Comparison of ENCODE assay signal across 8 cellular contexts in the genomic region with DNA sequence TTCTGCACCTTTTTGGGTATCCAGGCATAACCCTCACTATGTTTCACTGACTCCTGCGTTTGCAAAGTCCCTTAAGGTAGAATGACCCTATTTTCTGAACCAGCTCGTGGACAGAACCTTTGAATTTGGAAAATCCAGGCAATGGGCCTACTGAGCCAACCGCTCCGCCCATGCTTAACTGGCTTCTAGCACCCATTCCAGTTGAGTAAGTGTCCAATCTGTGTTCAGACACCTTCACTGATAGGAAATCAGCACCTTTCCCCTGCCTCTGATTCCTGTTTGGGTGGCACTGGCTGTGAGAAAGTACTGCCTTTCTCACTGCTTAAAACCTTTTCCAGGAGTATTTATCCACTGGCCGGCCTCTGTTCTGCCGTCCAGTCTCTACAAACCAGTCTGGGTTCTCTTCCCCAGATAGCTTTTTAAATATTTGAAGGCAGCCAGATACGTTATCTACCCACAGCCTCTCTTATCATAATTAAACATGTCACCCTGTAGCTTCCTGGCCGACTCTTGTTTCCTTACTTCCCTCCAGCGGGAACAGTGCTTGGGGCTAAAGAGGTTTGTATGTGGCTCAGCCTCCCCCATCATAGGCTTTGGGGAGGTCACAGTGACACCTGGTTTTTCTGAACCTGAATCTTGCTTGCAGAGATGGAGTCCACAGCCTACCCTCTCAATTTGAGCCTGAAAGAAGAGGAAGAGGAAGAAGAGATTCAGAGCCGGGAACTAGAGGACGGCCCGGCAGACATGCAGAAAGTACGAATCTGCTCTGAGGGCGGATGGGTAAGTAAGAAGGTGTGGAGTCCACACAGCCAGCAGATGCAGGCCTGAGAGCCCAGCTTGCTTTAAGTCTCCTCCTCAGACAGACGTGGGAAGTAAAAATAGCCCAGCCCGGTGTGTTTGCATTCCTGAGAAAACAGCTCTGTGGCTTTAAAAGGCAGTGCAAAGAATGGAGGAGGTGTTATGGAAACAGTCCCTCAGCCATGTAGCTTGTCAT. TPM values are rescaled to one million over a fixed set of nuclear protein-coding genes. Genes with fewer than 3 reads are reported as not detected.
A peak's percentile ranks its signal among the peaks of the same experiment; 100 is the strongest.
DNase-seq lines count a peak whose midpoint lies in the region; ATAC-seq and TF ChIP-seq lines count a peak whose summit lies in the region.

No MANE protein-coding gene starts in this region.

- peak overlapping the region; percentile 88 for H3K27ac ChIP-seq in HCT116 (ENCODE audit: low read depth, low read length)
- H3K27ac ChIP-seq in osteoblast (ENCODE audit: low read depth, low read length), result peak overlapping the region; percentile 26

- H2AFZ ChIP-seq in HCT116 (ENCODE audit: low read depth, low read length, poor library complexity, severe bottlenecking), result no peak overlapping the region
- H2AFZ ChIP-seq in osteoblast (ENCODE audit: low read length), result peak overlapping the region; percentile 75

- TF ChIP-seq POLR2A in HCT116 (IDR thresholded peaks at IDR 0.05; ENCODE audit: borderline replicate concordance, extremely low read depth, insufficient read depth, insufficient read length), result no peak

- TSS peak; percentile 57 for BruUV-seq in HCT116 (replicated peaks; lab: Mats Ljungman, UMichigan)

- intact Hi-C loops in HCT116 (cut with micrococcal nuclease), result no loop called here

- no peaks in the 10 kb centered on the region for H3K9me3 ChIP-seq in HCT116 (ENCODE audit: control insufficient read depth in 1 of 2, insufficient read depth in 1 of 2, low read depth in 1 of 2, low read length in 2 of 2)
- no peaks in the 10 kb centered on the region for H3K9me3 ChIP-seq in osteoblast (ENCODE audit: low read depth, low read length)

- TF ChIP-seq CTCF in HCT116 (IDR thresholded peaks at IDR 0.05 in 2 of 3, conservative IDR thresholded peaks at IDR 0.05 in 1 of 3; ENCODE audit: borderline replicate concordance in 1 of 3, insufficient read depth in 1 of 3, low read depth in 2 of 3, low read length in 2 of 3) (no peak), fibroblast of pulmonary artery (IDR thresholded peaks at IDR 0.05; ENCODE audit: low read length, missing control alignments) (no peak), osteoblast (IDR thresholded peaks at IDR 0.05; ENCODE audit: extremely low read depth, low read depth, low read length) (peak; percentile 3)

- RAD21 ChIA-PET in HCT116 (lab: Charles Lee; ENCODE audit: low non-redundant PET in 1 of 2, low total read pairs in 2 of 2, uncharacterized antibody in 2 of 2, unreplicated experiment in 2 of 2), result no interaction called here

- peak overlapping the region; percentile 71 for H3K9ac ChIP-seq in HCT116 (ENCODE audit: low read length)

- DNase-seq in HCT116 (ENCODE audit: low read depth, low spot score) (no peak), UCSD-AML1 (lab: John Stamatoyannopoulos, UW; ENCODE audit: unreplicated experiment) (peak; percentile 31), fibroblast of pulmonary artery (ENCODE audit: low read depth) (peak; percentile 35), osteoblast (ENCODE audit: insufficient read length, low spot score, missing footprints) (peak; percentile 62), AG08395 (ENCODE audit: low spot score) (no peak), NCI-H1930 (lab: John Stamatoyannopoulos, UW) (no peak)

- POLR2A ChIA-PET in HCT116 (lab: Charles Lee), result no interaction called here

- ATAC-seq in HCT116 (no peak), HG02610 (IDR thresholded peaks at IDR 0.05; ENCODE audit: unreplicated experiment) (no peak), GM18873 (IDR thresholded peaks at IDR 0.05; ENCODE audit: low FRiP score, unreplicated experiment) (no peak)

- H3K36me3 ChIP-seq in HCT116 (ENCODE audit: control insufficient read depth in 1 of 2, insufficient read depth in 2 of 2, low read length in 2 of 2) (peaks cover 34 to 48% of the 10 kb centered on the region in 2 experiments), osteoblast (ENCODE audit: insufficient read depth, low read length) (peaks cover 35% of the 10 kb centered on the region)

- TF ChIP-seq RAD21 in HCT116 (IDR thresholded peaks at IDR 0.05; ENCODE audit: low read depth), result no peak

- H3K4me3 ChIP-seq in HCT116 (replicated peaks in 1 of 2; ENCODE audit: low read depth in 1 of 2, low read length in 2 of 2) (peak overlapping the region; percentile 72 to 76), fibroblast of pulmonary artery (replicated peaks; ENCODE audit: low read depth, low read length) (peak overlapping the region; percentile 64), osteoblast (ENCODE audit: insufficient read depth, low read length) (peak overlapping the region; percentile 77)

- no peaks in the 10 kb centered on the region for H3K9me2 ChIP-seq in HCT116 (ENCODE audit: insufficient read depth)

- H3K4me2 ChIP-seq in HCT116 (ENCODE audit: low read length) (peak overlapping the region; percentile 73), osteoblast (ENCODE audit: insufficient read depth, low read length) (peak overlapping the region; percentile 79)

- CTCF ChIA-PET in HCT116 (lab: Charles Lee), result no interaction called here

- H3K4me1 ChIP-seq in HCT116 (ENCODE audit: control insufficient read depth in 1 of 2, insufficient read depth in 2 of 2, low read length in 2 of 2), result peaks cover 6 to 37% of the 10 kb centered on the region in 2 experiments; a peak in 3 of 4 replicates
- peaks cover 41% of the 10 kb centered on the region for H3K4me1 ChIP-seq in osteoblast (ENCODE audit: insufficient read depth, low read length)

- H3K79me2 ChIP-seq in HCT116 (ENCODE audit: insufficient read depth, low read length), result peaks cover 56% of the 10 kb centered on the region
- peaks cover 35% of the 10 kb centered on the region for H3K79me2 ChIP-seq in osteoblast (ENCODE audit: insufficient read depth, low read length)

- H3K27me3 ChIP-seq in HCT116 (ENCODE audit: insufficient read depth, low read length) (no peaks in the 10 kb centered on the region), osteoblast (ENCODE audit: insufficient read depth, low read length) (no peaks in the 10 kb centered on the region)

- H4K20me1 ChIP-seq in HCT116 (ENCODE audit: insufficient read depth) (no peaks in the 10 kb centered on the region), osteoblast (ENCODE audit: insufficient read depth, low read length) (peaks cover 22% of the 10 kb centered on the region)

TF ChIP-seq in HCT116, 20 proteins besides CTCF, POLR2A, EP300 and RAD21:
- TF ChIP-seq, protein P1, sequence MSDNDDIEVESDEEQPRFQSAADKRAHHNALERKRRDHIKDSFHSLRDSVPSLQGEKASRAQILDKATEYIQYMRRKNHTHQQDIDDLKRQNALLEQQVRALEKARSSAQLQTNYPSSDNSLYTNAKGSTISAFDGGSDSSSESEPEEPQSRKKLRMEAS (IDR thresholded peaks at IDR 0.05), result no peak
- no peak for TF ChIP-seq EZH2phosphoT487 (IDR thresholded peaks at IDR 0.05; ENCODE audit: borderline replicate concordance)
- TF ChIP-seq, protein P2, sequence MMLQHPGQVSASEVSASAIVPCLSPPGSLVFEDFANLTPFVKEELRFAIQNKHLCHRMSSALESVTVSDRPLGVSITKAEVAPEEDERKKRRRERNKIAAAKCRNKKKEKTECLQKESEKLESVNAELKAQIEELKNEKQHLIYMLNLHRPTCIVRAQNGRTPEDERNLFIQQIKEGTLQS (IDR thresholded peaks at IDR 0.05), result no peak

RNA-seq across cellular contexts. Expression of gene POGK, which starts 1.3 kb away (rescaled TPM):
- total RNA-seq in HCT116 (2021; ENCODE audit: unreplicated experiment), result 35.6 TPM
- 9.8 and 13.3 TPM in 2 replicates for polyA plus RNA-seq in HCT116 (2012)
- total RNA-seq in osteoblast, result 30.0 and 30.1 TPM in 2 replicates

RNA-seq across cellular contexts. Expression of gene TADA1, which starts 35.5 kb away (rescaled TPM):
- 16.0 TPM for total RNA-seq in HCT116 (2021; ENCODE audit: unreplicated experiment)
- polyA plus RNA-seq in HCT116 (2012), result 7.9 and 10.1 TPM in 2 replicates
- total RNA-seq in osteoblast, result 10.6 and 11.6 TPM in 2 replicates

Comparison
In these comparisons a context has a peak if more than half of its experiments do, and no peak if none do; other contexts are left out.
1. DNase-seq: peak in UCSD-AML1 (single experiment), fibroblast of pulmonary artery (single experiment) and osteoblast (single experiment); none in HCT116 (single experiment), AG08395 (single experiment) and NCI-H1930 (0 of 2).
2. Peak in every context shown above with its lines, with median percentiles within 50 percentile points of each other: H3K4me3 ChIP-seq.